Comparison of ENCODE assay signal across 16 cellular contexts in the genomic region with DNA sequence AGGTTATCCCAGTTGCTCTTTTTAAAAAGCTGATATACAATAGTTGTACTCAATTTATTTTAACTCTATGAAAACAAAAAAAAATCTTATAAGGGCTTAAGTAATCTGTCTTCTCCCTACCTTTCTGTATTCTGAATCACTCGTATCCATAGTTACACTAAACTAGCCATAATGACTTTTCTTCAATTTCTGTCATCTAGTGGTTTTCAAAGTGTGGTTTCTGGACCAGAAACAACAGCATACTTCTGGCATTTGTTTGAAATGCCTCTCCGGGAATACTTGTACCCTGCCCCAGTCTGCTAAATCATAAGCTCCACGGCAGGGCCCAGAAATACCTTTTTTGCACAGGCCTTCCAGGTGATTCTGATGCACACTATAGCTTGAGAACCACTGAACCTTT.
DNase-seq lines count a peak whose midpoint lies in the region; ATAC-seq and TF ChIP-seq lines count a peak whose summit lies in the region.
"Had no signal": no experiment of that assay in that cellular context is flagged by ENCODE, and none has a peak within 500 bp of the region (broad histone marks: within the 10 kb centered on the region; RNA-seq: fewer than 3 reads in every experiment).

No MANE protein-coding gene starts in this region.

- no peak overlapping the region for H3K27ac ChIP-seq in testis
- H3K27ac ChIP-seq: A549 had no signal

- WGBS in testis, 2 donors = 87 to 97% methylated on average over 3 of the region's 3 CpGs

- H3K36me3 ChIP-seq in testis (ENCODE audit: low read depth, missing control alignments) = no peaks in the 10 kb centered on the region

- H3K9me3 ChIP-seq in testis = no peaks in the 10 kb centered on the region
- H3K9me3 ChIP-seq: A549 had no signal

- H3K4me3 ChIP-seq in choroid plexus epithelial cell (ENCODE audit: low read depth, low read length) = no peak overlapping the region
- no peak overlapping the region for H3K4me3 ChIP-seq in testis
- H3K4me3 ChIP-seq: A549, GM23338 had no signal

- TF ChIP-seq CTCF in choroid plexus epithelial cell (conservative IDR thresholded peaks at IDR 0.05; ENCODE audit: low read depth, low read length) (no peak), testis (IDR thresholded peaks at IDR 0.05) (no peak)

- no peak for TF ChIP-seq POLR2A in testis (IDR thresholded peaks at IDR 0.05)

- intact Hi-C loops in testis (cut with DNase I; ENCODE audit: low total_unique reads) = no loop called here

- no peaks in the 10 kb centered on the region for H3K27me3 ChIP-seq in testis

- no peaks in the 10 kb centered on the region for H3K4me1 ChIP-seq in testis
- H3K4me1 ChIP-seq: A549 had no signal

- peak; percentile 2 for DNase-seq in Daoy (ENCODE audit: low read depth)
- DNase-seq in amniotic epithelial cell (ENCODE audit: low read depth) = peak; percentile 68
- DNase-seq in choroid plexus epithelial cell (ENCODE audit: low read depth) = peak; percentile 1
- DNase-seq in renal cortical epithelial cell (ENCODE audit: low read depth) = peak; percentile 33
- DNase-seq in activated CD4-positive, alpha-beta T cell treated with anti-CD3 and anti-CD28 coated beads for 1 hour = no peak
- DNase-seq in KG1 (lab: John Stamatoyannopoulos, UW) = no peak
- DNase-seq in testis = no peak
- DNase-seq: CD8-positive, alpha-beta T cell; COR-L47; DND-41; GF-D8; H9; IMR-90 had no signal

- ATAC-seq in GM18520 (IDR thresholded peaks at IDR 0.05; ENCODE audit: unreplicated experiment) = no peak
- ATAC-seq: A549; CD8-positive, alpha-beta T cell; GM23338 had no signal

Comparison
In these comparisons a context has a peak if more than half of its experiments do, and no peak if none do; other contexts are left out.
1. DNase-seq: peak in Daoy (single experiment), amniotic epithelial cell (single experiment), choroid plexus epithelial cell (single experiment) and renal cortical epithelial cell (single experiment); none in activated CD4-positive, alpha-beta T cell treated with anti-CD3 and anti-CD28 coated beads for 1 hour (single experiment), KG1 (single experiment) and testis (single experiment).